ENCODE assay signal across 8 cellular contexts in genomic region chr5:151771259-151772028, GRCh38. TPM values are rescaled to one million over a fixed set of nuclear protein-coding genes. Genes with fewer than 3 reads are reported as not detected.
A peak's percentile ranks its signal among the peaks of the same experiment; 100 is the strongest.
DNase-seq lines count a peak whose midpoint lies in the region; ATAC-seq, FAIRE-seq and TF ChIP-seq lines count a peak whose summit lies in the region.

TSS of gene G3BP1 (plus strand) at chr5:151771954. CDS start at chr5:151786621, 14,667 bp downstream.

- no peaks in the 10 kb centered on the region for H3K9me2 ChIP-seq in Loucy (replicated peaks; ENCODE audit: low read depth, low read length)

- H3F3A ChIP-seq in Loucy (ENCODE audit: low read depth): no peaks in the 10 kb centered on the region

- peaks cover 0 to 11% (median 0%) of the 10 kb centered on the region in 3 donors for H3K36me3 Mint-ChIP-seq in naive thymus-derived CD8-positive, alpha-beta T cell

- DNase-seq in H54 (ENCODE audit: insufficient read length, low spot score) (peak; percentile 96), fibroblast of mammary gland (ENCODE audit: low read depth) (peak; percentile 100)
- DNase-seq in activated T-helper 9 cell treated with anti-CD3 and anti-CD28 coated beads, Interleukin-2, amount 50 U/mL, for 16 hours (ENCODE audit: low read depth): peak; percentile 98
- DNase-seq in naive thymus-derived CD8-positive, alpha-beta T cell: peak; percentile 92 to 100 (median 99)
- DNase-seq in stimulated activated naive CD4-positive, alpha-beta T cell (lab: John Stamatoyannopoulos, UW): peak; percentile 94 to 100 (median 99)

- no peaks in the 10 kb centered on the region for H3K9me3 Mint-ChIP-seq in naive thymus-derived CD8-positive, alpha-beta T cell

- peak within 1 kb of the TSS; percentile 85 for H3K9ac ChIP-seq in ES-I3 (ENCODE audit: low read depth, low read length)
- peak within 1 kb of the TSS; percentile 97 for H3K9ac ChIP-seq in Loucy (ENCODE audit: low read depth, low read length, poor library complexity, severe bottlenecking)

- H3K4me2 ChIP-seq in Loucy (ENCODE audit: low read depth, low read length, poor library complexity, severe bottlenecking): peak within 1 kb of the TSS; percentile 95

- peak within 1 kb of the TSS in 9 of 10 donors; percentile 83 to 98 (median 91) for H3K4me3 Mint-ChIP-seq in naive thymus-derived CD8-positive, alpha-beta T cell

- H3K4me1 ChIP-seq in ES-I3 (ENCODE audit: insufficient read depth, low read length) (peaks cover 12% of the 10 kb centered on the region; the same call in 1 of the 2 replicates), Loucy (ENCODE audit: insufficient read depth, low read length, poor library complexity, severe bottlenecking) (peaks cover 44% of the 10 kb centered on the region)

- peaks cover 61% of the 10 kb centered on the region for H3K79me2 ChIP-seq in Loucy (ENCODE audit: insufficient read depth, low read length)

- peaks cover 43% of the 10 kb centered on the region for H4K20me1 ChIP-seq in Loucy (ENCODE audit: insufficient read depth, low read length, poor library complexity, severe bottlenecking)

- TF ChIP-seq CTCF in Loucy (conservative IDR thresholded peaks at IDR 0.05; ENCODE audit: low read length): no peak
- peak; percentile 58 for TF ChIP-seq CTCF in fibroblast of mammary gland (conservative IDR thresholded peaks at IDR 0.05; ENCODE audit: control insufficient read depth, insufficient read depth, low read depth, low read length)

- H3K27me3 Mint-ChIP-seq in naive thymus-derived CD8-positive, alpha-beta T cell: no peaks in the 10 kb centered on the region

- peak within 1 kb of the TSS; percentile 71 for H2AFZ ChIP-seq in Loucy (ENCODE audit: low read length)

- peak; percentile 97 for FAIRE-seq in H54 (lab: Jason Lieb, UNC)

- peak within 1 kb of the TSS; percentile 92 for H3K4me3 ChIP-seq in Loucy (ENCODE audit: low read length, poor library complexity, severe bottlenecking)
- H3K4me3 ChIP-seq in fibroblast of mammary gland (ENCODE audit: control insufficient read depth, low read depth, low read length): peak within 1 kb of the TSS; percentile 79

- H3K9me3 ChIP-seq in ES-I3 (ENCODE audit: control insufficient read depth, insufficient read depth, low read length) (no peaks in the 10 kb centered on the region), Loucy (ENCODE audit: insufficient read depth, low read depth, low read length) (no peaks in the 10 kb centered on the region)

- peaks cover 7% of the 10 kb centered on the region for H3K27me3 ChIP-seq in Loucy (ENCODE audit: insufficient read depth, low read length, poor library complexity, severe bottlenecking)

- peaks cover 20 to 46% (median 45%) of the 10 kb centered on the region in 4 donors for H3K4me1 Mint-ChIP-seq in naive thymus-derived CD8-positive, alpha-beta T cell

- ATAC-seq in naive thymus-derived CD8-positive, alpha-beta T cell: peak; percentile 77 to 79

- H3K27ac Mint-ChIP-seq in naive thymus-derived CD8-positive, alpha-beta T cell: peak within 1 kb of the TSS in 8 of 10 donors; percentile 54 to 95 (median 92)

- peak; percentile 100 for TF ChIP-seq POLR2A in H54 (IDR thresholded peaks at IDR 0.05; ENCODE audit: low read depth, low read length)
- peak; percentile 98 for TF ChIP-seq POLR2A in Raji (IDR thresholded peaks at IDR 0.05; ENCODE audit: insufficient read depth, low read depth, low read length)

- no peaks in the 10 kb centered on the region; the same call in 1 of the 2 replicates for H3K36me3 ChIP-seq in ES-I3 (ENCODE audit: insufficient read depth, low read length)
- no peaks in the 10 kb centered on the region for H3K36me3 ChIP-seq in Loucy (ENCODE audit: insufficient read depth, low read length)

- POLR2A ChIA-PET in naive thymus-derived CD8-positive, alpha-beta T cell (lab: Charles Lee): interaction anchor here (0.6 to 5.9 kb wide), 32 partner anchors 10 to 1361 kb away, joined by 3 to 152 read pairs (median 4); partner anchors contain the start of genes ATOX1, GM2A, RBM22 and RPS14

RNA-seq across cellular contexts. Expression of gene G3BP1, which starts in this region (rescaled TPM):
- total RNA-seq in naive thymus-derived CD8-positive, alpha-beta T cell: 100 to 1,000 TPM; 179 to 188 TPM
- 100 to 1,000 TPM; 128 to 145 (median 145) TPM for polyA plus RNA-seq in naive thymus-derived CD8-positive, alpha-beta T cell

Comparison
In these comparisons a context has a peak if more than half of its experiments do, and no peak if none do; other contexts are left out.
1. Peak in every context shown above with its lines: DNase-seq, ATAC-seq and H3K4me3 ChIP-seq.